Comparison of ENCODE assay signal across 10 cellular contexts in the genomic region with DNA sequence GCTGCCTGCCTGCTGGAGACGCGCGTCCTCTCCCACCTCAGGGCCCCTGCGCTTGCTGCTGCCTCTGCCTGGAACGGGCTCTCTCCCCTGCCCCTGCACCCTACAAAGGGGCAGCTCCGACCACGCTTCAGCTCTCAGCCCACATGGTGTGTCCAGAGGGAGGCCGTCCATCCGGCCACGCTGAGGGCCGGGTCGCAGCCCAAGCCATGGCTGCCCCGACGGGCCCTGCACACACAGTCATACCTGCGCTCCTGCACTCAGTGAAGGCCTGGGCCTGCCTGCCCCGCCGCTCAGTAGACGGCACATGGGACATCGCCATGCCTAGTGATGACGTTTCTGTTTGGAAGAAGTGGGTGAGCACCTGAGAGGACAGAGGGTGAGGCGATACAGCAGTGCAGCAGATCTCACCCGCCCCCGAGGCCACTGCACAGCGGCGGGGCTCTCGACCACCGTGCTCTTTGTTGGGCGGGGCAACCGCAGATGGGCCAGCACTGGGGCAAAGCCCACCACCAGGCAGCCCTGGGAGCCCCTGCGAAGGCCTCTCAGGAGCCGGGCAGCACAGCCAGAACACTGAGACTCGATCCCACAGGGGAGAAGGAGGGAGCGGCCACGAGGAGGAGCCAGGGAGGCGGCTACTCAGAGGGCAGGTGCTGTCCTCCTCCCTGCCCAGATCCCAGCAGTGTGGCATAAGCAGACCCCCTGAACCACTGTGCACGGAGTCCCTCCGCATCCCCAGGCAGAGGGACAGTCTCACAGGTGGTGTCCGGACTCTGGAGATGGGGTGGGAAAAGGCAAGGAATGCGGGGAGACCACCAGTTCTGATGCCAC.
DNase-seq lines count a peak whose midpoint lies in the region; ATAC-seq, FAIRE-seq and TF ChIP-seq lines count a peak whose summit lies in the region.
"Had no signal": no experiment of that assay in that cellular context is flagged by ENCODE, and none has a peak within 500 bp of the region (broad histone marks: within the 10 kb centered on the region; RNA-seq: fewer than 3 reads in every experiment).

No MANE protein-coding gene starts in this region.

- H3K27me3 Mint-ChIP-seq in activated CD4-positive, alpha-beta T cell treated with anti-CD3 and anti-CD28 coated beads for 36 hours: no peaks in the 10 kb centered on the region
- no peaks in the 10 kb centered on the region for H3K27me3 Mint-ChIP-seq in activated CD4-positive, alpha-beta T cell treated with anti-CD3 and anti-CD28 coated beads, Interleukin-2, amount 10 ng/mL, durations not matched to agents 24 days and 14 days
- peaks cover 4 to 5% of the 10 kb centered on the region in 2 donors for H3K27me3 Mint-ChIP-seq in natural killer cell (ENCODE audit: low read depth in 2 of 2)

- TF ChIP-seq POLR2A in uterus (IDR thresholded peaks at IDR 0.05): no peak

- no peak for ATAC-seq in activated CD4-positive, alpha-beta T cell treated with anti-CD3 and anti-CD28 coated beads for 36 hours
- ATAC-seq in natural killer cell (no peak), GM21381 (IDR thresholded peaks at IDR 0.05; ENCODE audit: unreplicated experiment) (no peak), HG02642 (IDR thresholded peaks at IDR 0.05; ENCODE audit: poor library complexity, unreplicated experiment) (no peak)

- peak overlapping the region; percentile 72 to 82 for H3K27ac ChIP-seq in uterus

- peaks cover 44% of the 10 kb centered on the region for H3K4me1 Mint-ChIP-seq in activated CD4-positive, alpha-beta T cell treated with anti-CD3 and anti-CD28 coated beads for 36 hours
- H3K4me1 Mint-ChIP-seq in activated CD4-positive, alpha-beta T cell treated with anti-CD3 and anti-CD28 coated beads, Interleukin-2, amount 10 ng/mL, durations not matched to agents 24 days and 14 days: peaks cover 25% of the 10 kb centered on the region
- peaks cover 64 to 65% of the 10 kb centered on the region in 2 donors for H3K4me1 Mint-ChIP-seq in natural killer cell

- no peaks in the 10 kb centered on the region for H3K9me3 Mint-ChIP-seq in activated CD4-positive, alpha-beta T cell treated with anti-CD3 and anti-CD28 coated beads for 36 hours (ENCODE audit: low read depth)
- H3K9me3 Mint-ChIP-seq in activated CD4-positive, alpha-beta T cell treated with anti-CD3 and anti-CD28 coated beads, Interleukin-2, amount 10 ng/mL, durations not matched to agents 24 days and 14 days: no peaks in the 10 kb centered on the region
- H3K9me3 Mint-ChIP-seq in natural killer cell: peaks cover 6 to 8% of the 10 kb centered on the region in 2 donors
- H3K9me3 Mint-ChIP-seq: activated T-cell treated with anti-CD3 and anti-CD28 coated beads, Interleukin-2, amount 50 U/mL, for 4 hours had no signal

- TF ChIP-seq CTCF in bronchial epithelial cell (IDR thresholded peaks at IDR 0.05; ENCODE audit: insufficient read depth, low read length, severe bottlenecking) (no peak), natural killer cell (IDR thresholded peaks at IDR 0.05) (no peak), uterus (IDR thresholded peaks at IDR 0.05) (no peak)

- H3K36me3 Mint-ChIP-seq in activated CD4-positive, alpha-beta T cell treated with anti-CD3 and anti-CD28 coated beads for 36 hours (ENCODE audit: low read depth): peaks cover 2% of the 10 kb centered on the region
- peaks cover 2% of the 10 kb centered on the region for H3K36me3 Mint-ChIP-seq in activated CD4-positive, alpha-beta T cell treated with anti-CD3 and anti-CD28 coated beads, Interleukin-2, amount 10 ng/mL, durations not matched to agents 24 days and 14 days (ENCODE audit: low read depth)
- no peaks in the 10 kb centered on the region for H3K36me3 Mint-ChIP-seq in natural killer cell

- no peaks in the 10 kb centered on the region for H3K27me3 ChIP-seq in bronchial epithelial cell (ENCODE audit: control insufficient read depth, insufficient read depth, low read length)
- H3K27me3 ChIP-seq in uterus: no peaks in the 10 kb centered on the region

- no peak overlapping the region for H3K4me3 Mint-ChIP-seq in activated CD4-positive, alpha-beta T cell treated with anti-CD3 and anti-CD28 coated beads for 36 hours
- H3K4me3 Mint-ChIP-seq in activated CD4-positive, alpha-beta T cell treated with anti-CD3 and anti-CD28 coated beads, Interleukin-2, amount 10 ng/mL, durations not matched to agents 24 days and 14 days: no peak overlapping the region
- peak overlapping the region; percentile 32 for H3K4me3 Mint-ChIP-seq in natural killer cell

- no peak for DNase-seq in activated CD4-positive, alpha-beta T cell treated with anti-CD3 and anti-CD28 coated beads for 36 hours
- DNase-seq in activated CD4-positive, alpha-beta T cell treated with anti-CD3 and anti-CD28 coated beads, Interleukin-2, amount 10 ng/mL, durations not matched to agents 24 days and 14 days: no peak
- no peak for DNase-seq in bronchial epithelial cell (ENCODE audit: low read depth)
- no peak for DNase-seq in natural killer cell
- DNase-seq in uterus: no peak
- DNase-seq in AG20443 (ENCODE audit: low spot score): no peak

- H3K4me3 ChIP-seq in bronchial epithelial cell (ENCODE audit: low read depth, low read length): no peak overlapping the region
- H3K4me3 ChIP-seq in uterus: peak overlapping the region in 1 of 2 donors; percentile 4

- peak; percentile 43 for FAIRE-seq in bronchial epithelial cell (lab: Jason Lieb, UNC)
- FAIRE-seq: keratinocyte had no signal

- CTCF ChIA-PET in activated CD4-positive, alpha-beta T cell treated with anti-CD3 and anti-CD28 coated beads for 36 hours (lab: Charles Lee): no interaction called here

- POLR2A ChIA-PET in activated CD4-positive, alpha-beta T cell treated with anti-CD3 and anti-CD28 coated beads for 36 hours (lab: Charles Lee): no interaction called here

- peaks cover 7 to 25% of the 10 kb centered on the region in 2 donors for H3K4me1 ChIP-seq in uterus

- H3K9me3 ChIP-seq in uterus: no peaks in the 10 kb centered on the region

- intact Hi-C loops in activated CD4-positive, alpha-beta T cell treated with anti-CD3 and anti-CD28 coated beads for 36 hours (cut with DNase I, micrococcal nuclease): loop anchor here in 1 of 2 experiments (5.0 kb wide), 3 partner anchors 104 to 281 kb away; a partner anchor contains a TSS
- intact Hi-C loops in activated CD4-positive, alpha-beta T cell treated with anti-CD3 and anti-CD28 coated beads, Interleukin-2, amount 10 ng/mL, durations not matched to agents 24 days and 14 days (cut with micrococcal nuclease): no loop called here
- intact Hi-C loops in natural killer cell (cut with micrococcal nuclease) (loop anchor here (2.0 to 5.0 kb wide), 2 partner anchors 54 to 141 kb away; no protein-coding TSS in a partner anchor), uterus (cut with DNase I; ENCODE audit: low total_unique reads) (no loop called here)

- no peaks in the 10 kb centered on the region for H3K36me3 ChIP-seq in bronchial epithelial cell (ENCODE audit: control insufficient read depth, insufficient read depth, low read length)
- H3K36me3 ChIP-seq in uterus: no peaks in the 10 kb centered on the region

- H3K27ac Mint-ChIP-seq in activated CD4-positive, alpha-beta T cell treated with anti-CD3 and anti-CD28 coated beads for 36 hours: peak overlapping the region; percentile 51
- no peak overlapping the region for H3K27ac Mint-ChIP-seq in activated CD4-positive, alpha-beta T cell treated with anti-CD3 and anti-CD28 coated beads, Interleukin-2, amount 10 ng/mL, durations not matched to agents 24 days and 14 days
- peak overlapping the region; percentile 79 to 93 for H3K27ac Mint-ChIP-seq in natural killer cell
